ENCODE assay signal across 23 cellular contexts in the genomic region with DNA sequence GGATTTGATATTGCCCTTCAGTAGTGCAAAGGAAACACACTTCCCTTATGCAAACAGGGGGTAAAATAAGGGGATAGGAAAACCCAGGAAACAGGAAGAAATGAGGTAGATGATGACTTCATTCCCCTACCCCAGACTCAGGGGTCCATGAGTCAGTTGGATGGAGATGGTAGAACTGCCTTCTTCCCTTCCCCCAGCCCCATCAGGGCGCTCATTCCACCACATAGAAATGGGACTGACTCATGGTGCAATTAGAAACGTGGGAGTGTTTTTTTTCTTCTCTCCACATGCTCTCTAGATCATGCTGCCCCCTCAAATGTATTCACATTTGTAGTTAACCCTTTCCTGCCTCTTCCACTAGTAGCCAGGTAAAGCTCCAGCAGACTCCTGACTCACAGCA. TPM values are rescaled to one million over a fixed set of nuclear protein-coding genes. Genes with fewer than 3 reads are reported as not detected.
DNase-seq lines count a peak whose midpoint lies in the region; ATAC-seq and TF ChIP-seq lines count a peak whose summit lies in the region.
"Had no signal": no experiment of that assay in that cellular context is flagged by ENCODE, and none has a peak within 500 bp of the region (broad histone marks: within the 10 kb centered on the region; RNA-seq: fewer than 3 reads in every experiment).

No MANE protein-coding gene starts in this region.

- H3K9me3 Mint-ChIP-seq in GM23338 = no peaks in the 10 kb centered on the region
- H3K9me3 Mint-ChIP-seq: activated naive CD4-positive, alpha-beta T cell treated with anti-CD3 and anti-CD28 coated beads, Interleukin-2, amount 10 ng/mL, durations not matched to agents 7 days and 5 days had no signal

- H3K27me3 ChIP-seq in GM23338 (ENCODE audit: insufficient read depth) = no peaks in the 10 kb centered on the region
- H3K27me3 ChIP-seq in adipocyte (replicated peaks; ENCODE audit: control insufficient read depth, insufficient read depth, low read length) = no peaks in the 10 kb centered on the region
- no peaks in the 10 kb centered on the region for H3K27me3 ChIP-seq in skeletal muscle satellite cell (ENCODE audit: control insufficient read depth, insufficient read depth, low read length)
- peaks cover 0 to 3% of the 10 kb centered on the region in 2 donors for H3K27me3 ChIP-seq in left lung
- H3K27me3 ChIP-seq: BLaER1, body of pancreas, gastroesophageal sphincter, ovary, sigmoid colon, upper lobe of right lung had no signal

- H3K4me1 ChIP-seq in GM23338 (ENCODE audit: insufficient read depth) (peaks cover 5% of the 10 kb centered on the region), adipocyte (ENCODE audit: control insufficient read depth, insufficient read depth, low read length) (no peaks in the 10 kb centered on the region), skeletal muscle satellite cell (ENCODE audit: control insufficient read depth, insufficient read depth, low read length) (peaks cover 21% of the 10 kb centered on the region), left lung (no peaks in the 10 kb centered on the region)
- H3K4me1 ChIP-seq: BLaER1, body of pancreas, gastroesophageal sphincter, sigmoid colon, upper lobe of right lung had no signal

- no peaks in the 10 kb centered on the region for H3K9me3 ChIP-seq in adipocyte (ENCODE audit: control insufficient read depth, low read length)
- no peaks in the 10 kb centered on the region for H3K9me3 ChIP-seq in skeletal muscle satellite cell (replicated peaks; ENCODE audit: low read length)
- H3K9me3 ChIP-seq in left lung = no peaks in the 10 kb centered on the region
- H3K9me3 ChIP-seq: BLaER1, body of pancreas, gastroesophageal sphincter, ovary, sigmoid colon, upper lobe of right lung had no signal

- 0 out of 2 replicates have a peak overlapping the region, but pooled peaks have one; percentile 59 for H2AFZ ChIP-seq in GM23338

- no peak overlapping the region for H3K27ac Mint-ChIP-seq in GM23338
- H3K27ac Mint-ChIP-seq: activated naive CD4-positive, alpha-beta T cell treated with anti-CD3 and anti-CD28 coated beads, Interleukin-2, amount 10 ng/mL, durations not matched to agents 7 days and 5 days had no signal

- H3K4me1 Mint-ChIP-seq in GM23338 = peaks cover 34% of the 10 kb centered on the region
- H3K4me1 Mint-ChIP-seq: activated naive CD4-positive, alpha-beta T cell treated with anti-CD3 and anti-CD28 coated beads, Interleukin-2, amount 10 ng/mL, durations not matched to agents 7 days and 5 days had no signal

- H4K20me1 ChIP-seq in GM23338 (replicated peaks; ENCODE audit: insufficient read depth) = no peaks in the 10 kb centered on the region
- H4K20me1 ChIP-seq: BLaER1 had no signal

- intact Hi-C loops in left lung (cut with DNase I) = no loop called here

- no peak overlapping the region for H3K4me3 Mint-ChIP-seq in GM23338
- H3K4me3 Mint-ChIP-seq: activated naive CD4-positive, alpha-beta T cell treated with anti-CD3 and anti-CD28 coated beads, Interleukin-2, amount 10 ng/mL, durations not matched to agents 7 days and 5 days had no signal

- H3K4me3 ChIP-seq in GM23338 = no peak overlapping the region
- H3K4me3 ChIP-seq in adipocyte (ENCODE audit: low read length) = no peak overlapping the region
- H3K4me3 ChIP-seq in skeletal muscle satellite cell (ENCODE audit: low read length) = no peak overlapping the region
- no peak overlapping the region for H3K4me3 ChIP-seq in left lung
- H3K4me3 ChIP-seq: BLaER1, body of pancreas, gastroesophageal sphincter, ovary, sigmoid colon, upper lobe of right lung had no signal

- no peaks in the 10 kb centered on the region for H3K79me2 ChIP-seq in GM23338 (replicated peaks; ENCODE audit: insufficient read depth)

- H3K27me3 Mint-ChIP-seq in GM23338 (ENCODE audit: insufficient read depth, low read depth, poor library complexity) = no peaks in the 10 kb centered on the region

- H3K9ac ChIP-seq in adipocyte (ENCODE audit: low read length) (no peak overlapping the region), skeletal muscle satellite cell (ENCODE audit: low read depth, low read length) (no peak overlapping the region)
- H3K9ac ChIP-seq: BLaER1 had no signal

- H3K9me2 ChIP-seq in GM23338 (ENCODE audit: insufficient read depth) = no peaks in the 10 kb centered on the region

- H3K36me3 Mint-ChIP-seq in GM23338 (ENCODE audit: low read depth) = no peaks in the 10 kb centered on the region
- H3K36me3 Mint-ChIP-seq: activated naive CD4-positive, alpha-beta T cell treated with anti-CD3 and anti-CD28 coated beads, Interleukin-2, amount 10 ng/mL, durations not matched to agents 7 days and 5 days had no signal

- H3K36me3 ChIP-seq in GM23338 (ENCODE audit: insufficient read depth) (no peaks in the 10 kb centered on the region), adipocyte (ENCODE audit: control insufficient read depth, insufficient read depth, low read length, severe bottlenecking) (no peaks in the 10 kb centered on the region), skeletal muscle satellite cell (ENCODE audit: insufficient read depth, low read length) (no peaks in the 10 kb centered on the region), left lung (no peaks in the 10 kb centered on the region)
- H3K36me3 ChIP-seq: BLaER1, gastroesophageal sphincter, ovary, sigmoid colon, upper lobe of right lung had no signal

- no peak for ATAC-seq in GM23338
- ATAC-seq in left lung = no peak
- ATAC-seq in HG03354 (IDR thresholded peaks at IDR 0.05; ENCODE audit: poor library complexity, severe bottlenecking, unreplicated experiment) = no peak
- ATAC-seq: activated CD4-positive, CD25-positive, alpha-beta regulatory T cell treated with anti-CD3 and anti-CD28 coated beads, Interleukin-2, amount 50 U/mL, for 24 hours; body of pancreas; gastroesophageal sphincter; HCT116; upper lobe of right lung had no signal

- no peak overlapping the region for H3K27ac ChIP-seq in GM23338 (ENCODE audit: low read depth)
- H3K27ac ChIP-seq in left lung = no peak overlapping the region
- H3K27ac ChIP-seq: BLaER1, body of pancreas, gastroesophageal sphincter, ovary, sigmoid colon, upper lobe of right lung had no signal

- H3F3A ChIP-seq in GM23338 (replicated peaks; ENCODE audit: low read depth) = no peaks in the 10 kb centered on the region

- TF ChIP-seq CTCF in GM23338 (conservative IDR thresholded peaks at IDR 0.05; ENCODE audit: low read depth in 2 of 2) (no peak), left lung (IDR thresholded peaks at IDR 0.05) (no peak)

- DNase-seq in GM23338 (ENCODE audit: low spot score) (no peak), adipocyte (ENCODE audit: low read depth) (peak; percentile 7), iris pigment epithelial cell (ENCODE audit: low read depth) (peak; percentile 5), left lung (no peak), cerebellar nuclear complex (lab: John Stamatoyannopoulos, UW) (no peak)
- DNase-seq in activated CD4-positive, alpha-beta T cell treated with anti-CD3 and anti-CD28 coated beads for 48 hours = no peak
- DNase-seq: activated naive CD4-positive, alpha-beta T cell treated with anti-CD3 and anti-CD28 coated beads, Interleukin-2, amount 10 ng/mL, durations not matched to agents 7 days and 5 days; activated T-cell treated with anti-CD3 and anti-CD28 coated beads, Interleukin-2, amount 50 U/mL, for 48 hours; body of pancreas; cortex of kidney; NCI-H2107; NCI-H510A; ovary; RPMI8226; sigmoid colon; stimulated activated CD4-positive, alpha-beta T cell treated with anti-CD3 and anti-CD28 coated beads, Interleukin-2, amount 100 ng/mL, for 48 hours; upper lobe of right lung had no signal

- no peak overlapping the region for H3K4me2 ChIP-seq in GM23338
- H3K4me2 ChIP-seq in skeletal muscle satellite cell (ENCODE audit: low read length) = peak overlapping the region; percentile 47
- H3K4me2 ChIP-seq: BLaER1 had no signal

TF ChIP-seq in GM23338, 12 proteins besides CTCF, POLR2A, EP300 and RAD21 (continues in another document):
- TF ChIP-seq, protein P1, sequence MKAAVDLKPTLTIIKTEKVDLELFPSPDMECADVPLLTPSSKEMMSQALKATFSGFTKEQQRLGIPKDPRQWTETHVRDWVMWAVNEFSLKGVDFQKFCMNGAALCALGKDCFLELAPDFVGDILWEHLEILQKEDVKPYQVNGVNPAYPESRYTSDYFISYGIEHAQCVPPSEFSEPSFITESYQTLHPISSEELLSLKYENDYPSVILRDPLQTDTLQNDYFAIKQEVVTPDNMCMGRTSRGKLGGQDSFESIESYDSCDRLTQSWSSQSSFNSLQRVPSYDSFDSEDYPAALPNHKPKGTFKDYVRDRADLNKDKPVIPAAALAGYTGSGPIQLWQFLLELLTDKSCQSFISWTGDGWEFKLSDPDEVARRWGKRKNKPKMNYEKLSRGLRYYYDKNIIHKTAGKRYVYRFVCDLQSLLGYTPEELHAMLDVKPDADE (IDR thresholded peaks at IDR 0.05) = no peak
- TF ChIP-seq CREB1 (CRISPR knock-in tag; IDR thresholded peaks at IDR 0.05; ENCODE audit: low read depth) = no peak
- no peak for TF ChIP-seq STAT1 (IDR thresholded peaks at IDR 0.05; ENCODE audit: unreplicated experiment)
- TF ChIP-seq ZNF114 (CRISPR knock-in tag; IDR thresholded peaks at IDR 0.05) = no peak

RNA-seq across cellular contexts. Expression of gene ARMCX2, which starts 23.1 kb away (rescaled TPM):
- 118 and 129 TPM in 2 replicates for total RNA-seq in GM23338 (2014; rRNA removed; shearing (Covaris generic))
- 47.8 and 48.2 TPM in 2 replicates for polyA plus RNA-seq in GM23338 (2016; fragmentation: Nextera tagmentation; extraction: Ambion mirVana)
- 34.3 and 50.2 TPM in 2 replicates for total RNA-seq in skeletal muscle satellite cell (2012; rRNA removed)
- total RNA-seq in left lung = 10 to 100 TPM; 47.0 to 53.5 TPM

RNA-seq across cellular contexts. Expression of gene ARMCX3, which starts 59.8 kb away (rescaled TPM):
- total RNA-seq in GM23338 (2014; rRNA removed; shearing (Covaris generic)) = 16.5 and 17.9 TPM in 2 replicates
- 11.8 and 14.4 TPM in 2 replicates for polyA plus RNA-seq in GM23338 (2016; fragmentation: Nextera tagmentation; extraction: Ambion mirVana)
- total RNA-seq in skeletal muscle satellite cell (2012; rRNA removed) = 41.5 and 47.9 TPM in 2 replicates
- total RNA-seq in left lung = 10 to 100 TPM; 54.8 to 71.9 TPM

Comparison
In these comparisons a context has a peak if more than half of its experiments do, and no peak if none do; other contexts are left out.
1. DNase-seq: peak in adipocyte (single experiment) and iris pigment epithelial cell (single experiment); none in GM23338 (single experiment), left lung (0 of 2), cerebellar nuclear complex (0 of 2) and activated CD4-positive, alpha-beta T cell treated with anti-CD3 and anti-CD28 coated beads for 48 hours (single experiment).